1 cellular context compared by ENCODE assay signal in the genomic region with DNA sequence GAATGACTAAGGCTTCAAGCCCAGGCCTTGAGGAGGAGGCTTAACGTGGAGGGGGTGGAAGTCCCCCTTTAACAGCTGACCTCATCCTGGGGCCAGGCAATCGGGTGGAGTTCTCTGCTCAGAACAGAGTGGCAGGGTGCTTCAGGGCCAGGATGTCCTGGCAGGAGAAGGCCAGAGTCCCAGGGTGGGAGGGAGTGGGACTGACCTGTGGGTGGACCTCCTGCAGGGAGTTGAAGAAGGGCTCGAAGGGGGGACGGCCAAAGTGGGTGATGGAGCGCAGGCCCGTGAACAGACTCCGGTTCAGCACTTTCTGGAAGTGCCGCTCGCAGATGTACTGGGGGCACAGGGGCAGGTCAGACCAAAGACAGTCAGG.
TF ChIP-seq lines count a peak whose summit lies in the region.

No MANE protein-coding gene starts in this region.

TF ChIP-seq in H1, 55 proteins besides CTCF, POLR2A, EP300 and RAD21:
- no peak for TF ChIP-seq CHD7 (IDR thresholded peaks at IDR 0.05; ENCODE audit: insufficient replicate concordance, low read length)
